ENCODE assay signal across 8 cellular contexts in the genomic region with DNA sequence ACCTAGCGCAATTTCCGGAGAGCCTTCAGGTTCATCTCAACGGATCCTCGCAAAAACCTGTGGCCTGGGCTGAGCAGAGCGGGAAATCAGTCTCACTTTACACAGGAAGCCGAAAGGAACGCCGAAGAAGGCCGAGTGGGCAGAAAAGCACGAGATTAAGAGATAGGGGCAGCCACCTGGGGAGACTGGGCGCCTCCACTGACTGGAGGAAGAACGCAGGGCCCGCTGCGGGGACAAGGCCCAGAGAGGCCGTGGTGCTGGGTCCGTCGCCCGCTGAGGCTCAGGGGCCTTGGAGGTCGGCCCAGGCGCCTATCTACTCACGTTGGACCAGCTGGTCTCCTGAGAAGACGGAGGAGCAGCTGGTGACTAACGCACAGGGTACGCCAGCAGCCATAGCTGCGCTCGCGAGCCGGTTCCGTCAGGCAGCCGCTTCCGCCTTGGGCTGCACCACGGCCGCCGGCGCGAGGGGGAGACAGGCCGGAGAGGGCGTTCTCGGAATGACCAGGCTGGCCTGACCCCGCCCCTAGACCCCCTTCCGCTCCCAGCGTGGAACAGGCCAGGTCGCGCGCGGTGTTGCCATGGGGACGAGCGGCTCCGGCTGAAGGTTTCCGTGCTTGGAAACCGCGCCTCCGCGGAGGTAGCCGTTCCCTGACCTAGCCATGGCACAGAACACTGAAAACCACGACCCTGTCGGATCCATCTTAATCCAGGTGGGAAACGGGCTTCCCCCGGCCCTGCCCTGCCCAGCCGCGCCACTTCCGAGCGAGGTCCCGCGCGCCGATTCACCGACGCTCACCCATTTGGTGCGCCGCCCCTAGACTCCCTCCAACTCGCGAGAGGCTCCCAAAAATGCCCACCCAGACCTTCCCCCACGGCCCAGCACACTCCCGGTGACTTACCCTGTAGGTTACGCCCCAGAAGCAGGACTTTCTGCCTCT. TPM values are rescaled to one million over a fixed set of nuclear protein-coding genes. Genes with fewer than 3 reads are reported as not detected.
DNase-seq lines count a peak whose midpoint lies in the region; ATAC-seq and TF ChIP-seq lines count a peak whose summit lies in the region.

A gene with protein sequence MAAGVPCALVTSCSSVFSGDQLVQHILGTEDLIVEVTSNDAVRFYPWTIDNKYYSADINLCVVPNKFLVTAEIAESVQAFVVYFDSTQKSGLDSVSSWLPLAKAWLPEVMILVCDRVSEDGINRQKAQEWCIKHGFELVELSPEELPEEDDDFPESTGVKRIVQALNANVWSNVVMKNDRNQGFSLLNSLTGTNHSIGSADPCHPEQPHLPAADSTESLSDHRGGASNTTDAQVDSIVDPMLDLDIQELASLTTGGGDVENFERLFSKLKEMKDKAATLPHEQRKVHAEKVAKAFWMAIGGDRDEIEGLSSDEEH (minus strand): TSS at position 424 of the 938 bp plus-strand sequence. CDS start 30 bp downstream, at position 394.
A gene (plus strand): TSS at position 549 of the 938 bp plus-strand sequence. CDS start 111 bp downstream, at position 660.

- H3K36me3 Mint-ChIP-seq in activated naive CD8-positive, alpha-beta T cell treated with anti-CD3 and anti-CD28 coated beads, Interleukin-2, amount 10 ng/mL, durations not matched to agents 7 days and 5 days, result peaks cover 3% of the 10 kb centered on the region
- no peaks in the 10 kb centered on the region for H3K36me3 Mint-ChIP-seq in osteocyte (ENCODE audit: unreplicated experiment)

- 0 to 1% methylated on average over 15 to 68 of the region's 76 CpGs for WGBS in thyroid gland, 2 donors

- peak within 1 kb of the TSS; percentile 98 for H3K27ac Mint-ChIP-seq in activated naive CD8-positive, alpha-beta T cell treated with anti-CD3 and anti-CD28 coated beads, Interleukin-2, amount 10 ng/mL, durations not matched to agents 7 days and 5 days
- H3K27ac Mint-ChIP-seq in osteocyte (ENCODE audit: unreplicated experiment), result peak within 1 kb of the TSS; percentile 93

- no peaks in the 10 kb centered on the region for H3K9me3 ChIP-seq in thyroid gland

- peak within 1 kb of the TSS; percentile 98 for H3K4me3 Mint-ChIP-seq in activated naive CD8-positive, alpha-beta T cell treated with anti-CD3 and anti-CD28 coated beads, Interleukin-2, amount 10 ng/mL, durations not matched to agents 7 days and 5 days
- H3K4me3 Mint-ChIP-seq in osteocyte (ENCODE audit: unreplicated experiment), result peak within 1 kb of the TSS; percentile 96

- no peaks in the 10 kb centered on the region for H3K9me3 Mint-ChIP-seq in activated naive CD8-positive, alpha-beta T cell treated with anti-CD3 and anti-CD28 coated beads, Interleukin-2, amount 10 ng/mL, durations not matched to agents 7 days and 5 days
- no peaks in the 10 kb centered on the region for H3K9me3 Mint-ChIP-seq in osteocyte (ENCODE audit: unreplicated experiment)

- H3K27me3 Mint-ChIP-seq in activated naive CD8-positive, alpha-beta T cell treated with anti-CD3 and anti-CD28 coated beads, Interleukin-2, amount 10 ng/mL, durations not matched to agents 7 days and 5 days, result peaks cover 10% of the 10 kb centered on the region
- H3K27me3 Mint-ChIP-seq in osteocyte (ENCODE audit: unreplicated experiment), result no peaks in the 10 kb centered on the region

- DNase-seq in NCI-H1105 (lab: John Stamatoyannopoulos, UW), result peak; percentile 99
- DNase-seq in SKM-1 (lab: John Stamatoyannopoulos, UW; ENCODE audit: unreplicated experiment), result peak; percentile 90
- peak; percentile 100 for DNase-seq in activated naive CD8-positive, alpha-beta T cell treated with anti-CD3 and anti-CD28 coated beads, Interleukin-2, amount 10 ng/mL, durations not matched to agents 7 days and 5 days
- peak; percentile 99 for DNase-seq in Right ventricle myocardium inferior (ENCODE audit: missing footprints)
- peak; percentile 100 for DNase-seq in osteocyte (ENCODE audit: extremely low spot score, unreplicated experiment)
- peak; percentile 98 to 99 for DNase-seq in thyroid gland

- peaks cover 23% of the 10 kb centered on the region for H3K4me1 Mint-ChIP-seq in activated naive CD8-positive, alpha-beta T cell treated with anti-CD3 and anti-CD28 coated beads, Interleukin-2, amount 10 ng/mL, durations not matched to agents 7 days and 5 days
- peaks cover 31% of the 10 kb centered on the region for H3K4me1 Mint-ChIP-seq in osteocyte (ENCODE audit: unreplicated experiment)

- peak within 1 kb of the TSS; percentile 31 to 99 (median 81) for H3K4me3 ChIP-seq in thyroid gland (replicated peaks in 1 of 3)

- TF ChIP-seq CTCF in osteocyte (IDR thresholded peaks at IDR 0.05) (no peak), thyroid gland (IDR thresholded peaks at IDR 0.05) (no peak)

- intact Hi-C loops in Right ventricle myocardium inferior (cut with DNase I), result loop anchor here (1.0 to 5.0 kb wide), 2 partner anchors 62 to 189 kb away; a partner anchor contains a TSS
- intact Hi-C loops in thyroid gland (cut with DNase I), result loop anchor here (10.0 kb wide), 1 partner anchor 190 kb away; a partner anchor contains a TSS

- peak; percentile 95 for ATAC-seq in HG02642 (IDR thresholded peaks at IDR 0.05; ENCODE audit: poor library complexity, unreplicated experiment)
- ATAC-seq in activated naive CD8-positive, alpha-beta T cell treated with anti-CD3 and anti-CD28 coated beads, Interleukin-2, amount 10 ng/mL, durations not matched to agents 7 days and 5 days (ENCODE audit: low read depth), result peak; percentile 97
- ATAC-seq in Right ventricle myocardium inferior, result peak; percentile 100

- TF ChIP-seq POLR2A in GM10847 (IDR thresholded peaks at IDR 0.05; ENCODE audit: extremely low read depth, insufficient read length) (peak; percentile 76), thyroid gland (IDR thresholded peaks at IDR 0.05) (peak; percentile 47 to 86)

- peaks cover 5 to 23% of the 10 kb centered on the region in 2 donors for H3K4me1 ChIP-seq in thyroid gland

- peak within 1 kb of the TSS; percentile 67 to 88 (median 81) for H3K27ac ChIP-seq in thyroid gland

- H3K36me3 ChIP-seq in thyroid gland, result no peaks in the 10 kb centered on the region

- POLR2A ChIA-PET in activated naive CD8-positive, alpha-beta T cell treated with anti-CD3 and anti-CD28 coated beads, Interleukin-2, amount 10 ng/mL, durations not matched to agents 7 days and 5 days (lab: Charles Lee), result interaction anchor here (0.6 to 1.9 kb wide), 5 partner anchors 9 to 190 kb away, joined by 3 to 14 read pairs (median 3); no protein-coding TSS in a partner anchor

- H3K27me3 ChIP-seq in thyroid gland, result no peaks in the 10 kb centered on the region

RNA-seq across cellular contexts. Expression of the first gene that starts in this region (rescaled TPM):
- total RNA-seq in activated naive CD8-positive, alpha-beta T cell treated with anti-CD3 and anti-CD28 coated beads, Interleukin-2, amount 10 ng/mL, durations not matched to agents 7 days and 5 days, result 10 to 100 TPM; 39.3 to 40.4 TPM
- total RNA-seq in Right ventricle myocardium inferior (20.9 TPM), osteocyte (32.8 TPM in 2 replicates), thyroid gland (10 to 100 TPM; 53.7 to 61.9 (median 54.6) TPM)

RNA-seq across cellular contexts. Expression of the second gene that starts in this region (rescaled TPM):
- 1 to 10 TPM; 1.2 to 2.2 TPM for total RNA-seq in activated naive CD8-positive, alpha-beta T cell treated with anti-CD3 and anti-CD28 coated beads, Interleukin-2, amount 10 ng/mL, durations not matched to agents 7 days and 5 days
- 0.51 TPM for total RNA-seq in Right ventricle myocardium inferior
- total RNA-seq in osteocyte, result 1.2 and 2.0 TPM in 2 replicates
- 10 to 100 TPM in 2 of 4 donors, 1 to 10 TPM in 2; 9.6 to 13.7 (median 11.8) TPM for total RNA-seq in thyroid gland

Comparison
In these comparisons a context has a peak if more than half of its experiments do, and no peak if none do; other contexts are left out.
1. Peak in every context shown above with its lines: DNase-seq, ATAC-seq, H3K4me3 ChIP-seq and H3K27ac ChIP-seq.